28 cellular contexts compared by ENCODE assay signal in genomic region chr6:149600508-149600907, GRCh38.
"Had no signal": no experiment of that assay in that cellular context is flagged by ENCODE, and none has a peak within 500 bp of the region (broad histone marks: within the 10 kb centered on the region; RNA-seq: fewer than 3 reads in every experiment).

No MANE protein-coding gene starts in this region.

- H3K27me3 Mint-ChIP-seq: naive thymus-derived CD8-positive, alpha-beta T cell; stimulated activated naive B cell treated with anti-CD40 and anti-IgM and Interleukin-4, amounts not matched to agents 10 μg/mL and 1 μg/mL and 100 μg/mL, for 72 hours; stimulated activated naive CD8-positive, alpha-beta T cell treated with anti-CD3 and anti-CD28 coated beads, Interleukin-15, Interleukin-2, amounts not matched to agents 100 ng/mL and 50 ng/mL, for 24 hours; type B pancreatic cell had no signal

- H3K27ac Mint-ChIP-seq: nephron; stimulated activated naive B cell treated with anti-CD40 and anti-IgM and Interleukin-4, amounts not matched to agents 10 μg/mL and 1 μg/mL and 100 μg/mL, for 72 hours; stimulated activated naive CD8-positive, alpha-beta T cell treated with anti-CD3 and anti-CD28 coated beads, Interleukin-15, Interleukin-2, amounts not matched to agents 100 ng/mL and 50 ng/mL, for 24 hours; type B pancreatic cell had no signal

- H3K9me3 Mint-ChIP-seq: immature natural killer cell; naive thymus-derived CD8-positive, alpha-beta T cell; nephron; neural crest cell; stimulated activated naive B cell treated with anti-CD40 and anti-IgM and Interleukin-4, amounts not matched to agents 10 μg/mL and 1 μg/mL and 100 μg/mL, for 72 hours; stimulated activated naive CD8-positive, alpha-beta T cell treated with anti-CD3 and anti-CD28 coated beads, Interleukin-15, Interleukin-2, amounts not matched to agents 100 ng/mL and 50 ng/mL, for 24 hours; type B pancreatic cell had no signal

- DNase-seq: hypothalamus; immature natural killer cell; kidney; left colon; left lung; lower lobe of right lung; mammary epithelial cell; mesenchymal stem cell; naive thymus-derived CD8-positive, alpha-beta T cell; nucleus accumbens; pancreas; posterior cingulate gyrus; retina; right cardiac atrium; sigmoid colon; small intestine; spleen; stimulated activated CD4-positive, alpha-beta T cell treated with anti-CD3 and anti-CD28 coated beads, Interleukin-2, amount 100 ng/mL, for 24 hours; stimulated activated CD4-positive, alpha-beta T cell treated with anti-CD3 and anti-CD28 coated beads, Interleukin-4, amount 100 ng/mL, for 1 hour; stimulated activated naive B cell treated with anti-CD40 and anti-IgM and Interleukin-4, amounts not matched to agents 10 μg/mL and 1 μg/mL and 100 μg/mL, for 72 hours; substantia nigra; uterus had no signal

- H3K4me1 Mint-ChIP-seq: immature natural killer cell; naive thymus-derived CD8-positive, alpha-beta T cell; nephron; neural crest cell; stimulated activated naive B cell treated with anti-CD40 and anti-IgM and Interleukin-4, amounts not matched to agents 10 μg/mL and 1 μg/mL and 100 μg/mL, for 72 hours had no signal

- H3K36me3 ChIP-seq: prostate gland, uterus had no signal

- ATAC-seq: left colon; left lung; lower lobe of right lung; naive thymus-derived CD8-positive, alpha-beta T cell; pancreas; right cardiac atrium; stimulated activated naive B cell treated with anti-CD40 and anti-IgM and Interleukin-4, amounts not matched to agents 10 μg/mL and 1 μg/mL and 100 μg/mL, for 72 hours had no signal

- H3K9me3 ChIP-seq: left lung, lower lobe of right lung, pancreas, prostate gland, sigmoid colon, spleen, tibial nerve, uterus had no signal

- H3K4me3 Mint-ChIP-seq: immature natural killer cell; naive thymus-derived CD8-positive, alpha-beta T cell; nephron; neural crest cell; stimulated activated naive B cell treated with anti-CD40 and anti-IgM and Interleukin-4, amounts not matched to agents 10 μg/mL and 1 μg/mL and 100 μg/mL, for 72 hours; stimulated activated naive CD8-positive, alpha-beta T cell treated with anti-CD3 and anti-CD28 coated beads, Interleukin-15, Interleukin-2, amounts not matched to agents 100 ng/mL and 50 ng/mL, for 24 hours; type B pancreatic cell had no signal

- H3K27me3 ChIP-seq: left lung, pancreas, sigmoid colon, spleen, tibial nerve, uterus had no signal

- H3K4me1 ChIP-seq: left lung, lower lobe of right lung, pancreas, prostate gland, sigmoid colon, spleen, tibial nerve, uterus had no signal

- H3K4me3 ChIP-seq: left lung, lower lobe of right lung, pancreas, prostate gland, sigmoid colon, spleen, tibial nerve, uterus had no signal
